In genomic region chr4:134544303-134544761, GRCh38 we compare ENCODE assay signal across 11 cellular contexts.
DNase-seq lines count a peak whose midpoint lies in the region; ATAC-seq and TF ChIP-seq lines count a peak whose summit lies in the region.
"Had no signal": no experiment of that assay in that cellular context is flagged by ENCODE, and none has a peak within 500 bp of the region (broad histone marks: within the 10 kb centered on the region; RNA-seq: fewer than 3 reads in every experiment).

No MANE protein-coding gene starts in this region.

- H3K27ac Mint-ChIP-seq in MCF 10A (ENCODE audit: low read depth, unreplicated experiment), result no peak overlapping the region
- H3K27ac Mint-ChIP-seq in type B pancreatic cell, result peak overlapping the region; percentile 45
- H3K27ac Mint-ChIP-seq in chondrocyte (ENCODE audit: unreplicated experiment), result no peak overlapping the region

- H3K9me3 ChIP-seq in breast epithelium, result peaks cover 4 to 22% of the 10 kb centered on the region in 2 donors

- BruUV-seq in MCF 10A (replicated peaks; lab: Mats Ljungman, UMichigan), result no TSS peak

- intact Hi-C loops in MCF 10A (cut with micrococcal nuclease) (no loop called here), breast epithelium (cut with DNase I; ENCODE audit: low total_unique reads) (no loop called here)

- TF ChIP-seq CTCF in MCF 10A (IDR thresholded peaks at IDR 0.05; ENCODE audit: unreplicated experiment) (no peak), breast epithelium (IDR thresholded peaks at IDR 0.05) (no peak), type B pancreatic cell (conservative IDR thresholded peaks at IDR 0.05) (no peak), chondrocyte (IDR thresholded peaks at IDR 0.05) (no peak)

- no peaks in the 10 kb centered on the region for H3K36me3 ChIP-seq in breast epithelium

- H3K27me3 ChIP-seq in breast epithelium, result no peaks in the 10 kb centered on the region

- H3K36me3 Mint-ChIP-seq in MCF 10A (ENCODE audit: insufficient read depth, unreplicated experiment) (no peaks in the 10 kb centered on the region), type B pancreatic cell (no peaks in the 10 kb centered on the region), chondrocyte (ENCODE audit: low read depth) (peaks cover 6% of the 10 kb centered on the region)

- no peaks in the 10 kb centered on the region for H3K4me1 ChIP-seq in breast epithelium

- no peak for ATAC-seq in GM21447 (IDR thresholded peaks at IDR 0.05; ENCODE audit: unreplicated experiment)

- POLR2A ChIA-PET in MCF 10A (lab: Yijun Ruan, JAX), result interaction anchor here (0.7 kb wide), 1 partner anchor 11 kb away, joined by 3 read pairs; no protein-coding TSS in a partner anchor

- CTCF ChIA-PET in MCF 10A (lab: Yijun Ruan, JAX), result no interaction called here

- H3K4me3 Mint-ChIP-seq in MCF 10A (ENCODE audit: unreplicated experiment) (no peak overlapping the region), type B pancreatic cell (no peak overlapping the region), chondrocyte (ENCODE audit: unreplicated experiment) (no peak overlapping the region)

- H3K27me3 Mint-ChIP-seq in MCF 10A (ENCODE audit: insufficient read depth, unreplicated experiment) (no peaks in the 10 kb centered on the region), type B pancreatic cell (no peaks in the 10 kb centered on the region), chondrocyte (ENCODE audit: low read depth) (no peaks in the 10 kb centered on the region)

- TF ChIP-seq POLR2A in breast epithelium (IDR thresholded peaks at IDR 0.05), result no peak

- H3K9me3 Mint-ChIP-seq in MCF 10A (ENCODE audit: unreplicated experiment), result peaks cover 13% of the 10 kb centered on the region
- H3K9me3 Mint-ChIP-seq in type B pancreatic cell, result peaks cover 5% of the 10 kb centered on the region
- H3K9me3 Mint-ChIP-seq in chondrocyte (ENCODE audit: low read depth), result peaks cover 26% of the 10 kb centered on the region

- no peak overlapping the region for H3K4me3 ChIP-seq in breast epithelium

- DNase-seq in MCF 10A (ENCODE audit: unreplicated experiment) (peak; percentile 40), breast epithelium (ENCODE audit: low spot score in 2 of 2) (no peak), NCI-H345 treated with DMSO at 0.1 percent for 48 hours (lab: John Stamatoyannopoulos, UW; ENCODE audit: unreplicated experiment) (peak; percentile 3), epithelial cell of prostate (ENCODE audit: low read depth, low spot score) (peak; percentile 0), type B pancreatic cell (ENCODE audit: extremely low spot score, unreplicated experiment) (no peak), chondrocyte (ENCODE audit: low spot score) (no peak)
- DNase-seq in effector CD4-positive, alpha-beta T cell, result no peak
- DNase-seq: amygdala; NK-92 treated with Interleukin-12 subunit alpha and Interleukin-12 subunit beta, amount 100 ng/mL, for 24 hours; retina had no signal

- H3K27ac ChIP-seq in breast epithelium (no peak overlapping the region), epithelial cell of prostate (peak overlapping the region; percentile 20)

- no peaks in the 10 kb centered on the region for H3K4me1 Mint-ChIP-seq in MCF 10A (ENCODE audit: insufficient read depth, unreplicated experiment)
- H3K4me1 Mint-ChIP-seq in type B pancreatic cell (ENCODE audit: unreplicated experiment), result peaks cover 5% of the 10 kb centered on the region
- H3K4me1 Mint-ChIP-seq in chondrocyte (ENCODE audit: low read depth), result no peaks in the 10 kb centered on the region

Comparison
In these comparisons a context has a peak if more than half of its experiments do, and no peak if none do; other contexts are left out.
1. DNase-seq: peak in MCF 10A (single experiment), NCI-H345 treated with DMSO at 0.1 percent for 48 hours (single experiment) and epithelial cell of prostate (single experiment); none in breast epithelium (0 of 2), type B pancreatic cell (single experiment), effector CD4-positive, alpha-beta T cell (single experiment) and chondrocyte (single experiment).